In the genomic region with DNA sequence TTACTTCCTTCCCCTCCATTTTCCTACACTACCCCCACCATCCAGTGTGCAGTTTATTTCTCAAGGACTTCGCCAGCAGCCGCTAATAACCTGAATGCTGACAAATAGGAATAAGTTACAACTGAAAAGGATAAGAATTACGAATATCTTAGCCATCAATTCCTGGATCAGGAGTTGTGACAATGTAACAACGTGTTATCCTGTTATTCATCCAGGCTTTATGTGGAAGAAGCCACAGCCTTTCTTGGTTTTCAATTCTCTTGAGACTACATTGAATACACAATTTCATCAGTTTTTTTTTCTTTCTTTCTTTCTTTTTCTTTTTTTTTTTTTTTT, we compare ENCODE assay signal across 1 cellular context.
TF ChIP-seq lines count a peak whose summit lies in the region.

No MANE protein-coding gene starts in this region.

TF ChIP-seq in IMR-90, 13 proteins besides CTCF, POLR2A, EP300 and RAD21 (continued from another document):
- no peak for TF ChIP-seq MAFK (IDR thresholded peaks at IDR 0.05; ENCODE audit: low read depth, low read length)
- TF ChIP-seq, protein P1, sequence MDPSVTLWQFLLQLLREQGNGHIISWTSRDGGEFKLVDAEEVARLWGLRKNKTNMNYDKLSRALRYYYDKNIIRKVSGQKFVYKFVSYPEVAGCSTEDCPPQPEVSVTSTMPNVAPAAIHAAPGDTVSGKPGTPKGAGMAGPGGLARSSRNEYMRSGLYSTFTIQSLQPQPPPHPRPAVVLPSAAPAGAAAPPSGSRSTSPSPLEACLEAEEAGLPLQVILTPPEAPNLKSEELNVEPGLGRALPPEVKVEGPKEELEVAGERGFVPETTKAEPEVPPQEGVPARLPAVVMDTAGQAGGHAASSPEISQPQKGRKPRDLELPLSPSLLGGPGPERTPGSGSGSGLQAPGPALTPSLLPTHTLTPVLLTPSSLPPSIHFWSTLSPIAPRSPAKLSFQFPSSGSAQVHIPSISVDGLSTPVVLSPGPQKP (IDR thresholded peaks at IDR 0.05; ENCODE audit: borderline replicate concordance, low read depth, low read length), result no peak
